Comparison of ENCODE assay signal across 17 cellular contexts in genomic region chr11:11313902-11314692, GRCh38. TPM values are rescaled to one million over a fixed set of nuclear protein-coding genes. Genes with fewer than 3 reads are reported as not detected.
DNase-seq lines count a peak whose midpoint lies in the region; ATAC-seq and TF ChIP-seq lines count a peak whose summit lies in the region.
"Had no signal": no experiment of that assay in that cellular context is flagged by ENCODE, and none has a peak within 500 bp of the region (broad histone marks: within the 10 kb centered on the region; RNA-seq: fewer than 3 reads in every experiment).

No MANE protein-coding gene starts in this region.

- no peak overlapping the region for H2AFZ ChIP-seq in smooth muscle cell (ENCODE audit: low read depth)

- H3K9me3 ChIP-seq in ascending aorta, result no peaks in the 10 kb centered on the region
- H3K9me3 ChIP-seq in psoas muscle, result no peaks in the 10 kb centered on the region
- no peaks in the 10 kb centered on the region for H3K9me3 ChIP-seq in smooth muscle cell (replicated peaks; ENCODE audit: low read depth)
- H3K9me3 ChIP-seq: prostate gland had no signal

- DNase-seq in G401 (ENCODE audit: low spot score) (peak; percentile 49), ascending aorta (ENCODE audit: low spot score in 2 of 2) (peak in 1 of 2 donors; percentile 67), left ventricle myocardium superior (no peak), psoas muscle (peak; percentile 20 to 58), NCI-H446 (lab: John Stamatoyannopoulos, UW) (no peak), DMS53 (lab: John Stamatoyannopoulos, UW) (no peak), smooth muscle cell (lab: John Stamatoyannopoulos, UW; ENCODE audit: unreplicated experiment) (no peak)
- DNase-seq: activated CD4-positive, alpha-beta T cell treated with anti-CD3 and anti-CD28 coated beads, Interleukin-2, amount 50 U/mL, for 4 hours; activated effector memory CD4-positive, alpha-beta T cell treated with anti-CD3 and anti-CD28 coated beads, Interleukin-2, amount 50 U/mL, for 16 hours; CD8-positive, alpha-beta T cell; central memory CD4-positive, alpha-beta T cell; NCI-H1048; NCI-H524 treated with DMSO at 0.1 percent for 48 hours; SHP77 treated with DMSO at 0.1 percent for 48 hours; T-helper 1 cell had no signal

- in situ Hi-C loops in G401 (cut with HindIII; ENCODE audit: low sequenced_read_pairs), result no loop called here

- peak overlapping the region; percentile 28 to 78 for H3K27ac ChIP-seq in ascending aorta
- H3K27ac ChIP-seq in psoas muscle, result peak overlapping the region; percentile 78
- H3K27ac ChIP-seq in smooth muscle cell (ENCODE audit: low read depth), result no peak overlapping the region
- H3K27ac ChIP-seq: prostate gland had no signal

- H3K9ac ChIP-seq in smooth muscle cell (ENCODE audit: low read depth), result no peak overlapping the region

- H3K4me1 ChIP-seq in ascending aorta, result peaks cover 9 to 19% of the 10 kb centered on the region in 2 donors
- H3K4me1 ChIP-seq in psoas muscle, result peaks cover 19% of the 10 kb centered on the region
- no peaks in the 10 kb centered on the region for H3K4me1 ChIP-seq in smooth muscle cell (ENCODE audit: low read depth)
- H3K4me1 ChIP-seq: prostate gland had no signal

- 17 to 28% (median 21%) methylated on average over 6 of the region's 6 CpGs for WGBS in psoas muscle, 3 donors
- 77% methylated on average over 6 of the region's 6 CpGs for WGBS in smooth muscle cell (ENCODE audit: low lambda C conversion rate)

- H3K79me2 ChIP-seq in smooth muscle cell (ENCODE audit: low read depth), result no peaks in the 10 kb centered on the region

- no peaks in the 10 kb centered on the region for H4K20me1 ChIP-seq in smooth muscle cell (ENCODE audit: low read depth)

- H3K4me2 ChIP-seq in smooth muscle cell, result no peak overlapping the region

- H3F3A ChIP-seq in smooth muscle cell (ENCODE audit: low read depth), result no peaks in the 10 kb centered on the region

- H3K4me3 ChIP-seq in ascending aorta (no peak overlapping the region), psoas muscle (no peak overlapping the region), smooth muscle cell (no peak overlapping the region)
- H3K4me3 ChIP-seq: prostate gland had no signal

- TF ChIP-seq CTCF in ascending aorta (IDR thresholded peaks at IDR 0.05) (no peak), psoas muscle (IDR thresholded peaks at IDR 0.05) (no peak), smooth muscle cell (IDR thresholded peaks at IDR 0.05; ENCODE audit: borderline replicate concordance, insufficient read depth, poor library complexity, severe bottlenecking) (no peak)

- peak; percentile 97 for ATAC-seq in left ventricle myocardium superior
- ATAC-seq in psoas muscle, result peak; percentile 91 to 99 (median 98)
- ATAC-seq in GM19455 (IDR thresholded peaks at IDR 0.05; ENCODE audit: unreplicated experiment), result no peak
- ATAC-seq: CD8-positive, alpha-beta T cell had no signal

- intact Hi-C loops in ascending aorta (cut with DNase I), result loop anchor here (10.0 kb wide), 1 partner anchor 791 kb away; no protein-coding TSS in a partner anchor
- intact Hi-C loops in left ventricle myocardium superior (cut with micrococcal nuclease), result no loop called here
- intact Hi-C loops in psoas muscle (cut with DNase I), result no loop called here

- H3K36me3 ChIP-seq in ascending aorta (no peaks in the 10 kb centered on the region), psoas muscle (ENCODE audit: insufficient read depth in 1 of 2, low read depth in 1 of 2) (no peaks in the 10 kb centered on the region), smooth muscle cell (ENCODE audit: low read depth) (no peaks in the 10 kb centered on the region)
- H3K36me3 ChIP-seq: prostate gland had no signal

- no peaks in the 10 kb centered on the region for H3K27me3 ChIP-seq in ascending aorta
- no peaks in the 10 kb centered on the region for H3K27me3 ChIP-seq in psoas muscle (ENCODE audit: insufficient read depth in 3 of 3, low read length in 2 of 3)
- no peaks in the 10 kb centered on the region for H3K27me3 ChIP-seq in smooth muscle cell (ENCODE audit: low read depth)

RNA-seq across cellular contexts. Expression of gene CSNK2A3, which starts 39.0 kb away (rescaled TPM):
- total RNA-seq in G401 (2014; rRNA removed; shearing (Covaris generic)), result 5.7 and 8.6 TPM in 2 replicates
- total RNA-seq in ascending aorta (0.53 TPM), left ventricle myocardium superior (1.1 TPM), psoas muscle (1 to 10 TPM in 2 of 4 donors, under 1 TPM in 1, not detected in 1; 0.52 to 2.0 (median 1.2) TPM), smooth muscle cell (1.1 and 2.2 TPM in 2 replicates)
- polyA plus RNA-seq in psoas muscle (1 to 10 TPM in 2 of 3 donors, under 1 TPM in 1; 0.86 to 1.6 (median 1.5) TPM), smooth muscle cell (1.0 and 1.6 TPM in 2 replicates)

Comparison
In these comparisons a context has a peak if more than half of its experiments do, and no peak if none do; other contexts are left out.
1. DNase-seq: peak in G401 (single experiment) and psoas muscle (2 of 2); none in left ventricle myocardium superior (single experiment), NCI-H446 (0 of 2), DMS53 (single experiment) and smooth muscle cell (single experiment).